1 cellular context compared by ENCODE assay signal in genomic region chr2:207133862-207134519, GRCh38.
TF ChIP-seq lines count a peak whose summit lies in the region.

No MANE protein-coding gene starts in this region.

TF ChIP-seq in GM23338, 12 proteins besides CTCF, POLR2A, EP300 and RAD21 (continued from another document):
- TF ChIP-seq ZNF462 (CRISPR knock-in tag; IDR thresholded peaks at IDR 0.05) = no peak
- TF ChIP-seq JUNB (IDR thresholded peaks at IDR 0.05; ENCODE audit: unreplicated experiment) = no peak
- TF ChIP-seq ETS1 (IDR thresholded peaks at IDR 0.05) = no peak
- no peak for TF ChIP-seq EZH2phosphoT487 (IDR thresholded peaks at IDR 0.05; ENCODE audit: unreplicated experiment)
- no peak for TF ChIP-seq CREB1 (CRISPR knock-in tag; IDR thresholded peaks at IDR 0.05; ENCODE audit: low read depth)
